In the genomic region with DNA sequence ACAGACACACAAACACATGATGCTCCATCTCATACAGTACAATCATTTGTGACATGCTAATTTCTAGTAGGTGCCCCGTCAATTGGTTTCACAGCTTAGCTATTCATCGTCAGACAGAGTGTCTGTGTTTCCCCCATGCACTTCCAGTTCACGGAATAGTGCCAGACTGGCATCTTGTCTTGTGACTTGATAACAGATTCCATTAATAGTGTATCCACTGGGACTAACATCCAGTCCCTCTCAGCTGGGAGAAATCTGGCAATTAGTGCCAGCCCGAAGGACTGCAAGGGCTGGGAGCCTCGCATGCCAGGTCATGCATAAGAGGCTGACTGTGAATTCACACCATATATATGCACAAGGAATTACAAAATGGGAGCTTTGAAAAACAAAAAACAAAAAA, we compare ENCODE assay signal across 22 cellular contexts. TPM values are rescaled to one million over a fixed set of nuclear protein-coding genes. Genes with fewer than 3 reads are reported as not detected.
DNase-seq lines count a peak whose midpoint lies in the region; ATAC-seq, FAIRE-seq and TF ChIP-seq lines count a peak whose summit lies in the region.
"Had no signal": no experiment of that assay in that cellular context is flagged by ENCODE, and none has a peak within 500 bp of the region (broad histone marks: within the 10 kb centered on the region; RNA-seq: fewer than 3 reads in every experiment).

No MANE protein-coding gene starts in this region.

- 80% methylated on average over 5 of the region's 5 CpGs for WGBS in esophagus muscularis mucosa
- 42 to 43% methylated on average over 5 of the region's 5 CpGs for WGBS in heart right ventricle, 2 donors
- no CpG with 5 or more reads among the region's 5 CpGs for WGBS in mesendoderm (ENCODE audit: extremely low coverage, insufficient coverage, low lambda C conversion rate)

- no peak overlapping the region for H3K9ac ChIP-seq in mesendoderm (ENCODE audit: low read length)
- H3K9ac ChIP-seq: BLaER1 had no signal

- no peak overlapping the region for H3K18ac ChIP-seq in mesendoderm (ENCODE audit: low read length)

- TF ChIP-seq CTCF in esophagus muscularis mucosa (IDR thresholded peaks at IDR 0.05) (no peak), heart right ventricle (IDR thresholded peaks at IDR 0.05) (no peak)

- peak; percentile 80 to 96 (median 92) for ATAC-seq in heart right ventricle

- H3K27ac ChIP-seq in esophagus muscularis mucosa (replicated peaks in 1 of 4): no peak overlapping the region
- peak overlapping the region in 9 of 10 donors; percentile 41 to 79 (median 56) for H3K27ac ChIP-seq in heart right ventricle
- H3K27ac ChIP-seq in mesendoderm (ENCODE audit: low read depth, low read length): no peak overlapping the region
- H3K27ac ChIP-seq: BLaER1, HL-60 had no signal

- H3K9me3 ChIP-seq in esophagus muscularis mucosa (no peaks in the 10 kb centered on the region), heart right ventricle (no peaks in the 10 kb centered on the region)
- H3K9me3 ChIP-seq: BLaER1 had no signal

- DNase-seq in Ammon's horn (ENCODE audit: low spot score) (peak; percentile 52), esophagus muscularis mucosa (ENCODE audit: extremely low spot score) (peak; percentile 62), heart right ventricle (peak; percentile 20 to 69), mesendoderm (peak; percentile 76), activated gamma-delta T cell (lab: John Stamatoyannopoulos, UW) (no peak), DMS 273 treated with DMSO at 0.1 percent for 48 hours (lab: John Stamatoyannopoulos, UW) (no peak), HTR-8/SVneo (ENCODE audit: insufficient read length, low spot score) (no peak)
- no peak for DNase-seq in stimulated activated CD4-positive, alpha-beta T cell treated with anti-CD3 and anti-CD28 coated beads, Interleukin-15, amount 100 ng/mL, for 24 hours
- DNase-seq: CD8-positive, alpha-beta memory T cell; DMS79; H7; HFFc6; IMR-90; Karpas-422; NCI-H1436 treated with DMSO at 0.1 percent for 48 hours; NCI-H2029 treated with DMSO at 0.1 percent for 48 hours; NCI-H774 had no signal

- H2BK120ac ChIP-seq in mesendoderm (ENCODE audit: low read depth, low read length): no peak overlapping the region

- no peak for TF ChIP-seq EP300 in esophagus muscularis mucosa (IDR thresholded peaks at IDR 0.05)

- no peaks in the 10 kb centered on the region for H3K79me1 ChIP-seq in mesendoderm (ENCODE audit: low read length)

- no peak overlapping the region for H3K4me2 ChIP-seq in mesendoderm (ENCODE audit: low read length)
- H3K4me2 ChIP-seq: BLaER1 had no signal

- H3K4me3 ChIP-seq in esophagus muscularis mucosa (no peak overlapping the region), heart right ventricle (no peak overlapping the region), mesendoderm (ENCODE audit: low read length) (no peak overlapping the region)
- H3K4me3 ChIP-seq: BLaER1 had no signal

- H3K79me2 ChIP-seq in mesendoderm (ENCODE audit: control insufficient read depth, insufficient read depth, low read length): no peaks in the 10 kb centered on the region

- no peak overlapping the region for H4K5ac ChIP-seq in mesendoderm (ENCODE audit: low read length)

- no peak overlapping the region for H3K56ac ChIP-seq in mesendoderm (ENCODE audit: low read length)

- no peak overlapping the region for H2AK5ac ChIP-seq in mesendoderm (ENCODE audit: low read length)

- H4K8ac ChIP-seq in mesendoderm (ENCODE audit: low read depth, low read length): no peak overlapping the region

- no peaks in the 10 kb centered on the region for H3K27me3 ChIP-seq in esophagus muscularis mucosa
- no peaks in the 10 kb centered on the region for H3K27me3 ChIP-seq in heart right ventricle
- H3K27me3 ChIP-seq in mesendoderm (ENCODE audit: insufficient read depth, low read length, poor library complexity): no peaks in the 10 kb centered on the region
- H3K27me3 ChIP-seq: BLaER1 had no signal

- H3K36me3 ChIP-seq in esophagus muscularis mucosa (no peaks in the 10 kb centered on the region), heart right ventricle (no peaks in the 10 kb centered on the region), mesendoderm (ENCODE audit: control insufficient read depth, insufficient read depth, low read length) (no peaks in the 10 kb centered on the region)
- H3K36me3 ChIP-seq: BLaER1 had no signal

- FAIRE-seq in HTR-8/SVneo (lab: Jason Lieb, UNC): no peak
- FAIRE-seq: D721Med, GM12892, GM18507 had no signal

- H3K4me1 ChIP-seq in esophagus muscularis mucosa (peaks cover 0 to 8% (median 0%) of the 10 kb centered on the region in 4 donors), heart right ventricle (peaks cover 0 to 37% (median 9%) of the 10 kb centered on the region in 9 donors), mesendoderm (ENCODE audit: control insufficient read depth, low read depth, low read length) (no peaks in the 10 kb centered on the region)
- H3K4me1 ChIP-seq: BLaER1 had no signal

- no peak overlapping the region for H3K4ac ChIP-seq in mesendoderm (ENCODE audit: low read depth, low read length)

- no peak for TF ChIP-seq POLR2A in esophagus muscularis mucosa (IDR thresholded peaks at IDR 0.05; ENCODE audit: low read depth)

- H2BK5ac ChIP-seq in mesendoderm (ENCODE audit: low read length): no peak overlapping the region

- no peak overlapping the region for H2BK15ac ChIP-seq in mesendoderm (replicated peaks; ENCODE audit: low read depth)

- no peak overlapping the region for H3K23ac ChIP-seq in mesendoderm (ENCODE audit: low read length)

- intact Hi-C loops in esophagus muscularis mucosa (cut with DNase I): no loop called here
- intact Hi-C loops in heart right ventricle (cut with DNase I): loop anchor here in 1 of 10 donors (1.0 kb wide), 1 partner anchor 25 kb away; no protein-coding TSS in a partner anchor

RNA-seq across cellular contexts. Expression of a gene that starts 20.2 kb away (rescaled TPM):
- total RNA-seq in esophagus muscularis mucosa: 10 to 100 TPM; 12.4 to 19.9 (median 16.4) TPM
- 100 to 1,000 TPM in 2 of 10 donors, 10 to 100 TPM in 8; 79.0 to 122 (median 88.5) TPM for total RNA-seq in heart right ventricle
- 100 to 1,000 TPM in 1 of 2 donors, 10 to 100 TPM in 1; 39.1 to 168 TPM for polyA plus RNA-seq in heart right ventricle
- polyA plus RNA-seq in mesendoderm (2013, experiment 1 of 2): 9.5 TPM
- polyA plus RNA-seq in mesendoderm (2013, experiment 2 of 2): 10.1 TPM

Comparison
In these comparisons a context has a peak if more than half of its experiments do, and no peak if none do; other contexts are left out.
1. DNase-seq: peak in Ammon's horn (single experiment), esophagus muscularis mucosa (single experiment), heart right ventricle (2 of 2) and mesendoderm (single experiment); none in stimulated activated CD4-positive, alpha-beta T cell treated with anti-CD3 and anti-CD28 coated beads, Interleukin-15, amount 100 ng/mL, for 24 hours (single experiment), activated gamma-delta T cell (single experiment), DMS 273 treated with DMSO at 0.1 percent for 48 hours (single experiment) and HTR-8/SVneo (single experiment).
2. H3K27ac ChIP-seq: peak in heart right ventricle (9 of 10); none in esophagus muscularis mucosa (0 of 4) and mesendoderm (single experiment).